ENCODE assay signal across 8 cellular contexts in genomic region chr2:163626635-163627034, GRCh38.
DNase-seq lines count a peak whose midpoint lies in the region; ATAC-seq, FAIRE-seq and TF ChIP-seq lines count a peak whose summit lies in the region.
"Not testable (repeated sequence)": the region's sequence is repeated elsewhere in the genome, so short reads cannot be mapped to it uniquely, and the experiment has no call there.

No MANE protein-coding gene starts in this region.

- in situ Hi-C loops in astrocyte of the spinal cord (cut with HindIII; ENCODE audit: low sequenced_read_pairs), result not testable (repeated sequence)

- not testable (repeated sequence) for TF ChIP-seq EP300 in A549 (IDR thresholded peaks at IDR 0.05)

- not testable (repeated sequence) for ATAC-seq in A549
- ATAC-seq in heart left ventricle, result peak; percentile 15 to 71 (median 54)

- TF ChIP-seq CTCF in A549 (IDR thresholded peaks at IDR 0.05); astrocyte of the spinal cord (IDR thresholded peaks at IDR 0.05; ENCODE audit: low read depth, low read length); fibroblast of villous mesenchyme (IDR thresholded peaks at IDR 0.05; ENCODE audit: insufficient read depth, low read depth, low read length); heart left ventricle (IDR thresholded peaks at IDR 0.05); keratinocyte (optimal IDR thresholded peaks at IDR 0.05 in 1 of 3, IDR thresholded peaks at IDR 0.05 in 1 of 3, conservative IDR thresholded peaks at IDR 0.05 in 1 of 3; ENCODE audit: extremely low read depth in 1 of 3, insufficient read depth in 2 of 3, low read length in 3 of 3): not testable (repeated sequence)

- dilution Hi-C loops in keratinocyte (cut with MboI; ENCODE audit: extremely low pct_ligation_motif_present, low sequenced_read_pairs), result not testable (repeated sequence)

- 0 out of 3 replicates have a peak overlapping the region, but pooled peaks have one; percentile 9 for H3K4me2 ChIP-seq in A549
- not testable (repeated sequence) for H3K4me2 ChIP-seq in keratinocyte (ENCODE audit: control insufficient read depth, extremely low read depth, insufficient read depth, low read depth, low read length)

- intact Hi-C loops in heart left ventricle (cut with DNase I), result loop anchor here in 1 of 10 donors (10.0 kb wide), 1 partner anchor 108 kb away; the partner anchor contains the start of gene FIGN

- not testable (repeated sequence) for DNase-seq in A549 (ENCODE audit: low read depth in 1 of 2, low spot score in 1 of 2); keratinocyte (ENCODE audit: low read depth, low spot score)
- DNase-seq in H4 (ENCODE audit: low spot score) (peak; percentile 6), NCI-H69 (lab: John Stamatoyannopoulos, UW) (peak; percentile 70), RPMI7951 (ENCODE audit: low read depth) (peak; percentile 23), astrocyte of the spinal cord (ENCODE audit: low read depth, low spot score) (peak; percentile 33), fibroblast of villous mesenchyme (ENCODE audit: low read depth) (peak; percentile 75), heart left ventricle (peak in 1 of 5 donors; percentile 25)

- CTCF ChIA-PET in A549 (lab: Yijun Ruan, JAX), result interaction anchor here (0.6 kb wide), 1 partner anchor 38 kb away, joined by 3 read pairs; no protein-coding TSS in a partner anchor

- TF ChIP-seq RAD21 in A549 (conservative IDR thresholded peaks at IDR 0.05 in 1 of 2, IDR thresholded peaks at IDR 0.05 in 1 of 2), result not testable (repeated sequence)

- H3K4me3 ChIP-seq in A549; astrocyte of the spinal cord (ENCODE audit: low read depth, low read length); fibroblast of villous mesenchyme (ENCODE audit: low read depth, low read length); heart left ventricle; keratinocyte (ENCODE audit: control insufficient read depth in 2 of 3, extremely low read depth in 1 of 3, insufficient read depth in 2 of 3, low read depth in 1 of 3, low read length in 3 of 3): not testable (repeated sequence)

- H2AFZ ChIP-seq in keratinocyte (ENCODE audit: control insufficient read depth, low read length), result not testable (repeated sequence)

- TF ChIP-seq POLR2A in A549 (IDR thresholded peaks at IDR 0.05; ENCODE audit: low read length); heart left ventricle (IDR thresholded peaks at IDR 0.05): not testable (repeated sequence)

- not testable (repeated sequence) for H3K27me3 ChIP-seq in heart left ventricle; keratinocyte (ENCODE audit: control insufficient read depth, extremely low read depth, insufficient read depth, low read length)

- not testable (repeated sequence) for H3K9me1 ChIP-seq in keratinocyte (ENCODE audit: control insufficient read depth, extremely low read depth, insufficient read depth, low read length)

- WGBS in A549 (ENCODE audit: missing lambda C conversion rate), result 69% methylated on average over 6 of the region's 6 CpGs
- WGBS in heart left ventricle, 4 donors, result 34 to 60% (median 49%) methylated on average over 6 of the region's 6 CpGs

- H3K4me1 ChIP-seq in A549, result peaks cover 11% of the 10 kb centered on the region; the same call in 1 of the 3 replicates
- H3K4me1 ChIP-seq in heart left ventricle, result peaks cover 0 to 12% (median 0%) of the 10 kb centered on the region in 12 donors
- H3K4me1 ChIP-seq in keratinocyte (ENCODE audit: control insufficient read depth, extremely low read depth, insufficient read depth, low read length), result not testable (repeated sequence)

- POLR2A ChIA-PET in A549 (lab: Yijun Ruan, JAX), result not testable (repeated sequence)

- not testable (repeated sequence) for H3K36me3 ChIP-seq in heart left ventricle; keratinocyte (ENCODE audit: control insufficient read depth in 2 of 2, extremely low read depth in 1 of 2, insufficient read depth in 2 of 2, low read length in 2 of 2)

- H3K9ac ChIP-seq in keratinocyte (ENCODE audit: control insufficient read depth, extremely low read depth, insufficient read depth, low read length), result not testable (repeated sequence)

- not testable (repeated sequence) for H3K79me2 ChIP-seq in keratinocyte (ENCODE audit: control insufficient read depth, insufficient read depth, low read length)

- H4K20me1 ChIP-seq in keratinocyte (ENCODE audit: control insufficient read depth, extremely low read depth, insufficient read depth, low read length), result not testable (repeated sequence)

- not testable (repeated sequence) for H3K27ac ChIP-seq in A549; keratinocyte (ENCODE audit: control insufficient read depth, insufficient read depth, low read length)
- H3K27ac ChIP-seq in heart left ventricle, result peak overlapping the region in 4 of 12 donors; percentile 12 to 48 (median 26)

- not testable (repeated sequence) for H3K9me3 ChIP-seq in A549; heart left ventricle; keratinocyte (ENCODE audit: control insufficient read depth, low read depth, low read length)

- not testable (repeated sequence) for FAIRE-seq in A549 (lab: Jason Lieb, UNC)
- peak; percentile 13 for FAIRE-seq in keratinocyte (lab: Jason Lieb, UNC)
